14 cellular contexts compared by ENCODE assay signal in genomic region chr17:4156750-4157381, GRCh38. TPM values are rescaled to one million over a fixed set of nuclear protein-coding genes. Genes with fewer than 3 reads are reported as not detected.
DNase-seq lines count a peak whose midpoint lies in the region; ATAC-seq and TF ChIP-seq lines count a peak whose summit lies in the region.
"Had no signal": no experiment of that assay in that cellular context is flagged by ENCODE, and none has a peak within 500 bp of the region (broad histone marks: within the 10 kb centered on the region; RNA-seq: fewer than 3 reads in every experiment).

No MANE protein-coding gene starts in this region.

- H3K79me1 ChIP-seq in mesenchymal stem cell (replicated peaks; ENCODE audit: low read length, poor library complexity, severe bottlenecking): peaks cover 2% of the 10 kb centered on the region

- no peak overlapping the region for H3K4me2 ChIP-seq in OCI-LY1 (ENCODE audit: low read length)
- no peak overlapping the region for H3K4me2 ChIP-seq in mesenchymal stem cell (ENCODE audit: low read length, poor library complexity, severe bottlenecking)

- no peaks in the 10 kb centered on the region for H4K20me1 ChIP-seq in OCI-LY1 (ENCODE audit: insufficient read depth, low read length)

- no peak overlapping the region for H2AFZ ChIP-seq in OCI-LY1 (ENCODE audit: low read length)
- H2AFZ ChIP-seq in mesenchymal stem cell (ENCODE audit: low read depth, low read length): no peak overlapping the region

- WGBS in mesenchymal stem cell: 85% methylated on average over 15 of the region's 16 CpGs

- H2BK15ac ChIP-seq in mesenchymal stem cell (ENCODE audit: low read depth, poor library complexity, severe bottlenecking): no peak overlapping the region

- H3K23ac ChIP-seq in mesenchymal stem cell (ENCODE audit: low read length in 2 of 2): no peak overlapping the region

- ATAC-seq in Right ventricle myocardium superior (ENCODE audit: poor library complexity) (peak; percentile 58), GM19023 (IDR thresholded peaks at IDR 0.05; ENCODE audit: unreplicated experiment) (no peak)
- ATAC-seq: pancreas had no signal

- H3K4ac ChIP-seq in mesenchymal stem cell (ENCODE audit: low read depth in 1 of 2, low read length in 2 of 2): no peak overlapping the region

- no peaks in the 10 kb centered on the region for H3K9me3 ChIP-seq in right atrium auricular region
- no peaks in the 10 kb centered on the region for H3K9me3 ChIP-seq in OCI-LY1 (ENCODE audit: low read length)
- H3K9me3 ChIP-seq in left ventricle myocardium inferior (replicated peaks): no peaks in the 10 kb centered on the region
- H3K9me3 ChIP-seq in mesenchymal stem cell (ENCODE audit: control insufficient read depth, low read length): no peaks in the 10 kb centered on the region
- H3K9me3 ChIP-seq: pancreas, transverse colon had no signal

- H3K27ac ChIP-seq in right atrium auricular region (no peak overlapping the region), OCI-LY1 (ENCODE audit: low read depth, low read length, poor library complexity, severe bottlenecking) (no peak overlapping the region), left ventricle myocardium inferior (replicated peaks) (no peak overlapping the region), mesenchymal stem cell (ENCODE audit: low read length, poor library complexity, severe bottlenecking) (no peak overlapping the region)
- H3K27ac ChIP-seq: coronary artery, pancreas, transverse colon had no signal

- H3K27me3 ChIP-seq in right atrium auricular region: no peaks in the 10 kb centered on the region
- H3K27me3 ChIP-seq in OCI-LY1 (ENCODE audit: insufficient read depth, low read length): no peaks in the 10 kb centered on the region
- no peaks in the 10 kb centered on the region for H3K27me3 ChIP-seq in left ventricle myocardium inferior (ENCODE audit: low read depth)
- no peaks in the 10 kb centered on the region for H3K27me3 ChIP-seq in mesenchymal stem cell (ENCODE audit: control insufficient read depth in 1 of 2, insufficient read depth in 1 of 2, low read length in 2 of 2)
- H3K27me3 ChIP-seq: pancreas, transverse colon had no signal

- H2BK5ac ChIP-seq in mesenchymal stem cell (ENCODE audit: low read depth, low read length, poor library complexity, severe bottlenecking): no peak overlapping the region

- H3K9me2 ChIP-seq in OCI-LY1 (ENCODE audit: low read depth, low read length): no peaks in the 10 kb centered on the region

- no peak overlapping the region for H4K8ac ChIP-seq in mesenchymal stem cell (ENCODE audit: low read length)

- H3K9ac ChIP-seq in OCI-LY1 (ENCODE audit: low read length): no peak overlapping the region
- H3K9ac ChIP-seq in mesenchymal stem cell (ENCODE audit: low read length): no peak overlapping the region

- H2AK5ac ChIP-seq in mesenchymal stem cell (ENCODE audit: low read length, severe bottlenecking): no peak overlapping the region

- H2BK120ac ChIP-seq in mesenchymal stem cell (ENCODE audit: low read depth, low read length): no peak overlapping the region

- intact Hi-C loops in Right ventricle myocardium superior (cut with DNase I) (no loop called here), left ventricle myocardium inferior (cut with micrococcal nuclease) (no loop called here)

- no peak overlapping the region for H2BK12ac ChIP-seq in mesenchymal stem cell (ENCODE audit: low read length in 2 of 2)

- peaks cover 0 to 6% of the 10 kb centered on the region in 2 donors for H3K4me1 ChIP-seq in right atrium auricular region
- no peaks in the 10 kb centered on the region for H3K4me1 ChIP-seq in OCI-LY1 (ENCODE audit: insufficient read depth, low read length, severe bottlenecking)
- H3K4me1 ChIP-seq in left ventricle myocardium inferior: peaks cover 14% of the 10 kb centered on the region
- H3K4me1 ChIP-seq in mesenchymal stem cell (ENCODE audit: control insufficient read depth, insufficient read depth, low read depth, low read length): peaks cover 4% of the 10 kb centered on the region
- H3K4me1 ChIP-seq: pancreas, transverse colon had no signal

- H3F3A ChIP-seq in OCI-LY1 (ENCODE audit: insufficient read depth, low read length): no peaks in the 10 kb centered on the region

- H3K18ac ChIP-seq in mesenchymal stem cell (ENCODE audit: low read depth in 1 of 2, low read length in 2 of 2): no peak overlapping the region

- H3K36me3 ChIP-seq in right atrium auricular region (peaks cover 5% of the 10 kb centered on the region), OCI-LY1 (ENCODE audit: insufficient read depth, low read length) (no peaks in the 10 kb centered on the region), left ventricle myocardium inferior (peaks cover 50% of the 10 kb centered on the region), mesenchymal stem cell (ENCODE audit: control insufficient read depth in 1 of 2, insufficient read depth in 2 of 2, low read depth in 1 of 2, low read length in 2 of 2) (peaks cover 67 to 76% of the 10 kb centered on the region in 2 experiments)

- H3K4me3 ChIP-seq in right atrium auricular region (no peak overlapping the region), OCI-LY1 (ENCODE audit: low read depth, low read length, poor library complexity, severe bottlenecking) (no peak overlapping the region), left ventricle myocardium inferior (no peak overlapping the region), mesenchymal stem cell (ENCODE audit: insufficient read depth in 1 of 2, low read depth in 1 of 2, low read length in 2 of 2) (no peak overlapping the region)
- H3K4me3 ChIP-seq: coronary artery, pancreas, transverse colon had no signal

- DNase-seq in Right ventricle myocardium superior (no peak), right atrium auricular region (ENCODE audit: low spot score) (no peak), left ventricle myocardium inferior (no peak), mesenchymal stem cell (no peak), NCI-H526 (lab: John Stamatoyannopoulos, UW) (no peak)
- no peak for DNase-seq in stimulated activated CD4-positive, alpha-beta T cell treated with anti-CD3 and anti-CD28 coated beads, Interleukin-4, amount 100 ng/mL, for 24 hours
- DNase-seq: activated CD4-positive, alpha-beta T cell treated with anti-CD3 and anti-CD28 coated beads for 1 hour; activated T-cell treated with anti-CD3 and anti-CD28 coated beads, Interleukin-2, amount 50 U/mL, for 1 hour; DMS153; transverse colon had no signal

- TF ChIP-seq CTCF in right atrium auricular region (IDR thresholded peaks at IDR 0.05): no peak
- TF ChIP-seq CTCF in OCI-LY1 (IDR thresholded peaks at IDR 0.05; ENCODE audit: low read length): peak; percentile 40; the same call in 1 of the 2 replicates
- TF ChIP-seq CTCF in left ventricle myocardium inferior (IDR thresholded peaks at IDR 0.05; ENCODE audit: borderline replicate concordance): peak; percentile 20

- H3K14ac ChIP-seq in mesenchymal stem cell (ENCODE audit: low read length in 2 of 2): no peak overlapping the region

- no peak overlapping the region for H4K91ac ChIP-seq in mesenchymal stem cell (ENCODE audit: low read length)

- no peaks in the 10 kb centered on the region for H3K79me2 ChIP-seq in OCI-LY1 (ENCODE audit: insufficient read depth, low read length)

RNA-seq across cellular contexts. Expression of gene CYB5D2, which starts 13.9 kb away (rescaled TPM):
- total RNA-seq in Right ventricle myocardium superior: 7.0 TPM
- total RNA-seq in right atrium auricular region: 10 to 100 TPM; 15.4 to 23.9 TPM
- total RNA-seq in left ventricle myocardium inferior: 6.7 TPM
- polyA plus RNA-seq in mesenchymal stem cell (2013, experiment 1 of 2): 12.4 TPM
- polyA plus RNA-seq in mesenchymal stem cell (2013, experiment 2 of 2): 12.4 TPM

RNA-seq across cellular contexts. Expression of gene ZZEF1, which starts 14.0 kb away (rescaled TPM):
- total RNA-seq in Right ventricle myocardium superior (32.1 TPM), right atrium auricular region (10 to 100 TPM; 31.7 to 33.6 TPM), left ventricle myocardium inferior (29.9 TPM)
- 10.0 TPM for polyA plus RNA-seq in mesenchymal stem cell (2013, experiment 1 of 2)
- polyA plus RNA-seq in mesenchymal stem cell (2013, experiment 2 of 2): 9.8 TPM

Comparison
In these comparisons a context has a peak if more than half of its experiments do, and no peak if none do; other contexts are left out.
1. CTCF ChIP-seq: peak in OCI-LY1 (single experiment) and left ventricle myocardium inferior (single experiment); none in right atrium auricular region (0 of 2).